8 cellular contexts compared by ENCODE assay signal in genomic region chr19:56837492-56837891, GRCh38. TPM values are rescaled to one million over a fixed set of nuclear protein-coding genes. Genes with fewer than 3 reads are reported as not detected.
DNase-seq lines count a peak whose midpoint lies in the region; ATAC-seq and TF ChIP-seq lines count a peak whose summit lies in the region.

No MANE protein-coding gene starts in this region.

- peak overlapping the region; percentile 62; the same call in 1 of the 2 replicates for H2AFZ ChIP-seq in KMS-11 (ENCODE audit: low read depth)
- H2AFZ ChIP-seq in mammary epithelial cell (ENCODE audit: low read depth, low read length) = no peak overlapping the region

- H3K36me3 ChIP-seq in KMS-11 (ENCODE audit: insufficient read depth) = no peaks in the 10 kb centered on the region
- H3K36me3 ChIP-seq in mammary epithelial cell (ENCODE audit: insufficient read depth, low read length) = no peaks in the 10 kb centered on the region

- no peak overlapping the region for H3K4me3 Mint-ChIP-seq in activated CD4-positive, alpha-beta T cell treated with anti-CD3 and anti-CD28 coated beads, Interleukin-2, amount 10 ng/mL, durations not matched to agents 24 days and 14 days

- intact Hi-C loops in mammary epithelial cell (cut with micrococcal nuclease) = no loop called here
- intact Hi-C loops in activated CD4-positive, alpha-beta T cell treated with anti-CD3 and anti-CD28 coated beads, Interleukin-2, amount 10 ng/mL, durations not matched to agents 24 days and 14 days (cut with micrococcal nuclease) = no loop called here

- H3K27ac Mint-ChIP-seq in activated CD4-positive, alpha-beta T cell treated with anti-CD3 and anti-CD28 coated beads, Interleukin-2, amount 10 ng/mL, durations not matched to agents 24 days and 14 days = no peak overlapping the region

- TF ChIP-seq CTCF in KMS-11 (conservative IDR thresholded peaks at IDR 0.05; ENCODE audit: low read depth, low read length) = peak; percentile 69
- TF ChIP-seq CTCF in mammary epithelial cell (conservative IDR thresholded peaks at IDR 0.05 in 1 of 2, IDR thresholded peaks at IDR 0.05 in 1 of 2; ENCODE audit: extremely low read depth in 1 of 2, insufficient read depth in 1 of 2, low read depth in 1 of 2, low read length in 2 of 2) = no peak

- 46% methylated on average over 13 of the region's 21 CpGs for WGBS in mammary epithelial cell (ENCODE audit: low coverage, missing lambda C conversion rate)

- H3K27me3 Mint-ChIP-seq in activated CD4-positive, alpha-beta T cell treated with anti-CD3 and anti-CD28 coated beads, Interleukin-2, amount 10 ng/mL, durations not matched to agents 24 days and 14 days = no peaks in the 10 kb centered on the region

- ATAC-seq in GM21447 (IDR thresholded peaks at IDR 0.05; ENCODE audit: unreplicated experiment) (no peak), GM19397 (IDR thresholded peaks at IDR 0.05; ENCODE audit: unreplicated experiment) (no peak)

- no peaks in the 10 kb centered on the region for H3K4me1 Mint-ChIP-seq in activated CD4-positive, alpha-beta T cell treated with anti-CD3 and anti-CD28 coated beads, Interleukin-2, amount 10 ng/mL, durations not matched to agents 24 days and 14 days

- dilution Hi-C loops in mammary epithelial cell (cut with HindIII; ENCODE audit: low sequenced_read_pairs) = no loop called here

- H3K4me1 ChIP-seq in KMS-11 (ENCODE audit: low read depth, poor library complexity, severe bottlenecking) (peaks cover 5% of the 10 kb centered on the region), mammary epithelial cell (ENCODE audit: insufficient read depth, low read length) (no peaks in the 10 kb centered on the region)

- peaks cover 5% of the 10 kb centered on the region for H3K36me3 Mint-ChIP-seq in activated CD4-positive, alpha-beta T cell treated with anti-CD3 and anti-CD28 coated beads, Interleukin-2, amount 10 ng/mL, durations not matched to agents 24 days and 14 days (ENCODE audit: low read depth)

- H4K20me1 ChIP-seq in KMS-11 (ENCODE audit: insufficient read depth) (no peaks in the 10 kb centered on the region), mammary epithelial cell (ENCODE audit: insufficient read depth, low read length) (no peaks in the 10 kb centered on the region)

- no peak overlapping the region for H3K4me3 ChIP-seq in KMS-11 (IDR thresholded peaks at IDR 0.05; ENCODE audit: insufficient read depth, low read depth, low read length)
- H3K4me3 ChIP-seq in mammary epithelial cell (replicated peaks in 1 of 3; ENCODE audit: insufficient read depth in 1 of 3, low read depth in 2 of 3, low read length in 3 of 3) = no peak overlapping the region

- peaks cover 33% of the 10 kb centered on the region for H3K9me3 ChIP-seq in mammary epithelial cell (replicated peaks; ENCODE audit: insufficient read depth, low read length)

- CTCF ChIA-PET in mammary epithelial cell (lab: Charles Lee; ENCODE audit: low non-redundant PET) = no interaction called here

- no peaks in the 10 kb centered on the region for H3K79me2 ChIP-seq in KMS-11 (ENCODE audit: insufficient read depth, low read depth)
- no peaks in the 10 kb centered on the region for H3K79me2 ChIP-seq in mammary epithelial cell (ENCODE audit: insufficient read depth, low read length)

- H3K9me3 Mint-ChIP-seq in activated CD4-positive, alpha-beta T cell treated with anti-CD3 and anti-CD28 coated beads, Interleukin-2, amount 10 ng/mL, durations not matched to agents 24 days and 14 days = peaks cover 34% of the 10 kb centered on the region

- peak overlapping the region; percentile 81; the same call in 1 of the 2 replicates for H3K4me2 ChIP-seq in KMS-11
- H3K4me2 ChIP-seq in mammary epithelial cell (ENCODE audit: insufficient read depth, low read depth, low read length) = no peak overlapping the region

- in situ Hi-C loops in mammary epithelial cell (cut with MboI; ENCODE audit: low sequenced_read_pairs in 2 of 2) = no loop called here

- no TSS peak for BruUV-seq in mammary epithelial cell (replicated peaks; lab: Mats Ljungman, UMichigan)

- H3K27me3 ChIP-seq in KMS-11 (ENCODE audit: insufficient read depth, low read depth) (no peaks in the 10 kb centered on the region), mammary epithelial cell (ENCODE audit: insufficient read depth, low read length) (no peaks in the 10 kb centered on the region)

- peak overlapping the region; percentile 74 for H3K27ac ChIP-seq in KMS-11
- H3K27ac ChIP-seq in mammary epithelial cell (ENCODE audit: insufficient read depth, low read depth, low read length) = no peak overlapping the region

- peak overlapping the region; percentile 54; the same call in 1 of the 2 replicates for H3K9ac ChIP-seq in KMS-11
- H3K9ac ChIP-seq in mammary epithelial cell (ENCODE audit: insufficient read depth, low read length) = no peak overlapping the region

- peak; percentile 1 for DNase-seq in mammary epithelial cell
- peak; percentile 92 for DNase-seq in left kidney (ENCODE audit: low read depth, low spot score)
- peak; percentile 88 for DNase-seq in superior temporal gyrus (ENCODE audit: extremely low spot score)
- no peak for DNase-seq in activated CD4-positive, alpha-beta T cell treated with anti-CD3 and anti-CD28 coated beads, Interleukin-2, amount 10 ng/mL, durations not matched to agents 24 days and 14 days
- no peak for DNase-seq in NCI-H1436 treated with DMSO at 0.1 percent for 48 hours (lab: John Stamatoyannopoulos, UW)

RNA-seq across cellular contexts. Expression of gene PEG3, which starts 3.0 kb away (rescaled TPM):
- total RNA-seq in mammary epithelial cell = 1 to 10 TPM in 1 of 2 donors, under 1 TPM in 1; 0.07 to 3.2 TPM
- not detected for polyA plus RNA-seq in mammary epithelial cell
- not detected for polyA minus RNA-seq in mammary epithelial cell
- total RNA-seq in activated CD4-positive, alpha-beta T cell treated with anti-CD3 and anti-CD28 coated beads, Interleukin-2, amount 10 ng/mL, durations not matched to agents 24 days and 14 days = not detected in 2 replicates

RNA-seq across cellular contexts. Expression of gene ZIM2, which starts 3.0 kb away (rescaled TPM):
- not detected for total RNA-seq in mammary epithelial cell
- polyA plus RNA-seq in mammary epithelial cell = not detected
- not detected for polyA minus RNA-seq in mammary epithelial cell
- total RNA-seq in activated CD4-positive, alpha-beta T cell treated with anti-CD3 and anti-CD28 coated beads, Interleukin-2, amount 10 ng/mL, durations not matched to agents 24 days and 14 days = not detected in 2 replicates

Comparison
In these comparisons a context has a peak if more than half of its experiments do, and no peak if none do; other contexts are left out.
1. DNase-seq: peak in mammary epithelial cell (single experiment), left kidney (single experiment) and superior temporal gyrus (single experiment); none in activated CD4-positive, alpha-beta T cell treated with anti-CD3 and anti-CD28 coated beads, Interleukin-2, amount 10 ng/mL, durations not matched to agents 24 days and 14 days (single experiment) and NCI-H1436 treated with DMSO at 0.1 percent for 48 hours (single experiment).